Comparison of ENCODE assay signal across 8 cellular contexts in genomic region chr6:21594427-21595264, GRCh38. TPM values are rescaled to one million over a fixed set of nuclear protein-coding genes. Genes with fewer than 3 reads are reported as not detected.
DNase-seq lines count a peak whose midpoint lies in the region; ATAC-seq and TF ChIP-seq lines count a peak whose summit lies in the region.

No MANE protein-coding gene starts in this region.

- H3K27me3 Mint-ChIP-seq in HFFc6 (ENCODE audit: insufficient read depth): no peaks in the 10 kb centered on the region
- peaks cover 7 to 23% of the 10 kb centered on the region in 2 donors for H3K27me3 Mint-ChIP-seq in natural killer cell treated with Interleukin-12 subunit alpha and Interleukin-12 subunit beta and Interleukin-15 and Interleukin-18, amount 100 ng/mL, for 72 hours

- H3K4me3 ChIP-seq in foreskin fibroblast (ENCODE audit: low read depth in 1 of 2, low read length in 2 of 2) (peak overlapping the region; percentile 86 to 89), upper lobe of right lung (peak overlapping the region; percentile 75)

- peak; percentile 65 for DNase-seq in NCI-H2029 (lab: John Stamatoyannopoulos, UW)
- DNase-seq in NCI-H2029 treated with DMSO at 0.1 percent for 48 hours (lab: John Stamatoyannopoulos, UW): no peak
- DNase-seq in HFFc6: peak; percentile 44
- peak; percentile 73 for DNase-seq in NCI-H2227 (lab: John Stamatoyannopoulos, UW; ENCODE audit: unreplicated experiment)
- peak; percentile 60 to 65 for DNase-seq in activated T-cell treated with anti-CD3 and anti-CD28 coated beads, Interleukin-2, amount 50 U/mL, for 48 hours
- peak; percentile 55 to 84 for DNase-seq in foreskin fibroblast
- peak; percentile 64 for DNase-seq in natural killer cell treated with Interleukin-12 subunit alpha and Interleukin-12 subunit beta and Interleukin-15 and Interleukin-18, amount 100 ng/mL, for 72 hours (ENCODE audit: low spot score)
- DNase-seq in upper lobe of right lung: peak; percentile 89

- no peak overlapping the region; the same call in 1 of the 2 replicates for H3K4me3 Mint-ChIP-seq in HFFc6
- peak overlapping the region; percentile 85 for H3K4me3 Mint-ChIP-seq in natural killer cell treated with Interleukin-12 subunit alpha and Interleukin-12 subunit beta and Interleukin-15 and Interleukin-18, amount 100 ng/mL, for 72 hours

- H3K4me1 ChIP-seq in upper lobe of right lung: peaks cover 8% of the 10 kb centered on the region

- H3K27ac ChIP-seq in upper lobe of right lung: peak overlapping the region; percentile 87

- TF ChIP-seq CTCF in HFFc6 (IDR thresholded peaks at IDR 0.05) (no peak), foreskin fibroblast (IDR thresholded peaks at IDR 0.05; ENCODE audit: low read depth, low read length) (no peak), upper lobe of right lung (IDR thresholded peaks at IDR 0.05) (no peak)

- peak overlapping the region; percentile 92 for H3K27ac Mint-ChIP-seq in HFFc6
- peak overlapping the region in 1 of 2 donors; percentile 35 for H3K27ac Mint-ChIP-seq in natural killer cell treated with Interleukin-12 subunit alpha and Interleukin-12 subunit beta and Interleukin-15 and Interleukin-18, amount 100 ng/mL, for 72 hours

- H3K9me3 ChIP-seq in upper lobe of right lung: no peaks in the 10 kb centered on the region

- H3K4me1 Mint-ChIP-seq in HFFc6 (ENCODE audit: low read depth): peaks cover 33% of the 10 kb centered on the region
- peaks cover 15 to 20% of the 10 kb centered on the region in 2 donors for H3K4me1 Mint-ChIP-seq in natural killer cell treated with Interleukin-12 subunit alpha and Interleukin-12 subunit beta and Interleukin-15 and Interleukin-18, amount 100 ng/mL, for 72 hours (ENCODE audit: low read depth in 2 of 2)

- no peaks in the 10 kb centered on the region for H3K9me3 Mint-ChIP-seq in HFFc6
- no peaks in the 10 kb centered on the region for H3K9me3 Mint-ChIP-seq in natural killer cell treated with Interleukin-12 subunit alpha and Interleukin-12 subunit beta and Interleukin-15 and Interleukin-18, amount 100 ng/mL, for 72 hours

- no peaks in the 10 kb centered on the region for H3K27me3 ChIP-seq in upper lobe of right lung

- peak; percentile 59 to 76 for ATAC-seq in natural killer cell treated with Interleukin-12 subunit alpha and Interleukin-12 subunit beta and Interleukin-15 and Interleukin-18, amount 100 ng/mL, for 72 hours
- ATAC-seq in upper lobe of right lung: peak; percentile 79

- no peaks in the 10 kb centered on the region for H3K36me3 Mint-ChIP-seq in HFFc6 (ENCODE audit: low read depth)
- H3K36me3 Mint-ChIP-seq in natural killer cell treated with Interleukin-12 subunit alpha and Interleukin-12 subunit beta and Interleukin-15 and Interleukin-18, amount 100 ng/mL, for 72 hours: no peaks in the 10 kb centered on the region

- H3K36me3 ChIP-seq in upper lobe of right lung: no peaks in the 10 kb centered on the region

- intact Hi-C loops in upper lobe of right lung (cut with DNase I): no loop called here

RNA-seq across cellular contexts. Expression of gene SOX4, which starts 1.1 kb away (rescaled TPM):
- total RNA-seq in HFFc6 (2021; fragmentation: NEBNext Ultra II Directional; extraction: Animal tissue kit (Norgen Biotek cat#: 25700)): 1 to 10 TPM; 3.3 to 6.4 (median 3.6) TPM
- total RNA-seq in natural killer cell treated with Interleukin-12 subunit alpha and Interleukin-12 subunit beta and Interleukin-15 and Interleukin-18, amount 100 ng/mL, for 72 hours: 1 to 10 TPM in 1 of 2 donors, under 1 TPM in 1; 0.98 to 1.5 TPM
- total RNA-seq in upper lobe of right lung: 20.0 TPM
